Comparison of ENCODE assay signal across 8 cellular contexts in the genomic region with DNA sequence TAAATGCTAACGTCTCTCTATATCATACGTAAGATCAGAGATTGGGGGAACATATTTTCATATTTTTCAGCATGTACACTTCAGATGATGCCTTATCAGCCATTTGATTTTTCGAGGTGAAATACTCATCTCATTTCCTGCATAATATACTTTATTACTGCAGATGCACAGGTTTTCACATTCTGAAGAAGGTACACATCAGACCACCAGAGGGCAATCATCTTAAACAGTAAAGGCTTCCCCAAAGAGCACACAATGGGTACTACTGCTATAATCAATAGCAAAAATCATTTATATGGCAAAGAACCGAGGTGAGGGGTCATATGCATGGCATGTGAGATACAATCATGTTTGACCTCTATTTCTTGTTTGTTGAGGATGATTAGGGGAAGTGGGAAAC.
A peak's percentile ranks its signal among the peaks of the same experiment; 100 is the strongest.
DNase-seq lines count a peak whose midpoint lies in the region; ATAC-seq and TF ChIP-seq lines count a peak whose summit lies in the region.

No MANE protein-coding gene starts in this region.

- DNase-seq in Ammon's horn (ENCODE audit: low spot score) (peak; percentile 51), GM13976 (ENCODE audit: low spot score) (peak; percentile 19), MV-4-11 (lab: John Stamatoyannopoulos, UW) (peak; percentile 69), mesothelial cell of epicardium (ENCODE audit: low spot score in 2 of 2, unreplicated experiment in 2 of 2) (no peak)
- no peak for DNase-seq in NK-92 treated with Interleukin-12 subunit alpha and Interleukin-12 subunit beta, amount 100 ng/mL, for 24 hours (lab: John Stamatoyannopoulos, UW)
- no peak for DNase-seq in stimulated activated CD4-positive, alpha-beta T cell treated with anti-CD3 and anti-CD28 coated beads, Interleukin-2, amount 100 ng/mL, for 24 hours

- no peak overlapping the region for H3K4me3 Mint-ChIP-seq in brain
- no peak overlapping the region for H3K4me3 Mint-ChIP-seq in mesothelial cell of epicardium

- in situ Hi-C loops in GM13976 (cut with MboI; ENCODE audit: low sequenced_read_pairs, unreplicated experiment) = no loop called here

- peaks cover 2% of the 10 kb centered on the region for H3K36me3 Mint-ChIP-seq in brain
- H3K36me3 Mint-ChIP-seq in mesothelial cell of epicardium = peaks cover 7% of the 10 kb centered on the region

- H3K27ac Mint-ChIP-seq in brain (no peak overlapping the region), mesothelial cell of epicardium (no peak overlapping the region)

- H3K9me3 Mint-ChIP-seq in brain (no peaks in the 10 kb centered on the region), mesothelial cell of epicardium (no peaks in the 10 kb centered on the region)

- no peaks in the 10 kb centered on the region for H3K27me3 Mint-ChIP-seq in brain
- no peaks in the 10 kb centered on the region for H3K27me3 Mint-ChIP-seq in mesothelial cell of epicardium (ENCODE audit: low read depth)

- no peaks in the 10 kb centered on the region for H3K4me1 Mint-ChIP-seq in brain
- no peaks in the 10 kb centered on the region for H3K4me1 Mint-ChIP-seq in mesothelial cell of epicardium

- peak; percentile 17 for TF ChIP-seq CTCF in GM13976 (IDR thresholded peaks at IDR 0.05; ENCODE audit: borderline replicate concordance, control extremely low read depth, extremely low read depth, insufficient read depth, missing control alignments)
- peak; percentile 63 to 77 for TF ChIP-seq CTCF in brain (conservative IDR thresholded peaks at IDR 0.05)
- peak; percentile 49 for TF ChIP-seq CTCF in mesothelial cell of epicardium (IDR thresholded peaks at IDR 0.05; ENCODE audit: unreplicated experiment)

- no peak for ATAC-seq in GM21786 (IDR thresholded peaks at IDR 0.05; ENCODE audit: unreplicated experiment)

Comparison
In these comparisons a context has a peak if more than half of its experiments do, and no peak if none do; other contexts are left out.
1. DNase-seq: peak in Ammon's horn (single experiment), GM13976 (single experiment) and MV-4-11 (single experiment); none in mesothelial cell of epicardium (0 of 2), NK-92 treated with Interleukin-12 subunit alpha and Interleukin-12 subunit beta, amount 100 ng/mL, for 24 hours (single experiment) and stimulated activated CD4-positive, alpha-beta T cell treated with anti-CD3 and anti-CD28 coated beads, Interleukin-2, amount 100 ng/mL, for 24 hours (0 of 2).
2. CTCF ChIP-seq: peak in every context shown above with its lines; median percentile 70 in brain; 49 in mesothelial cell of epicardium; 17 in GM13976.